ENCODE assay signal across 7 cellular contexts in the genomic region with DNA sequence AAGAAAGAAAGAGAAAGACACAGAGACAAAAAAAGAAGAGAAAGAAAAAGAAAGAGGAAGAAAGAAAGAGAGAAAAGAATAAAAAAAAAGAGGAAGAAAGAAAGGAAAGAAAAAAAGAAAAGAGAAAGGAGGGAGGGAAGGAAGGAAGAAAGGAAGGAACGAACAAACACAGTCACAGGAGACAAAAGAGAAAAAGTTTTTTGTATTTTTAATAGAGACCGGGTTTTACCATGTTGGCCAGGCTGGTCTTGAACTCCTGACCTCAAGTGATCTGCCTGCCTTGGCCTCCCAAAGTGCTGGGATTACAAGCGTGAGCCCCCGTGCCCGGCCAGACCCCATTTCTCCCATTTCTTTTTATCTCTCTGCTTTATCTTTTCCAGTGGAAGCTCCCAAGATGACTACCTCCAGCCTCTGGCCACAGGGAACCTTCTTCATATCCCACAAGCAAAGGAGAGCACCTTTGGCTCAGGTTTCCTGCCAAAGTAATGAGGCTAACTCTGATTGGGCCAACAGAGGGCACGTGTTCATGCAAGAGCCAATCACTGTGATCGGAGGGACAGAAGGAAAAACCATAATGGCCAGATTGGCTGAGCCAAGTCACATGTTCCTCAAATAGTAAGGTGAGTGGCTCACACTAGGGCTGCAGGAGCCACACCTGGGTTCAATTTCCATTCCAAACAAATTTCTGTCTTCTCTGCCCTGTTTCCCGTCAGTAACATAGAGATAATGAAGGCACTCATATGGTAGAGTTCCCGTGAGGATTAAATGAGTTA. TPM values are rescaled to one million over a fixed set of nuclear protein-coding genes. Genes with fewer than 3 reads are reported as not detected.
A peak's percentile ranks its signal among the peaks of the same experiment; 100 is the strongest.
DNase-seq lines count a peak whose midpoint lies in the region; ATAC-seq, FAIRE-seq and TF ChIP-seq lines count a peak whose summit lies in the region.
"Not testable (repeated sequence)": the region's sequence is repeated elsewhere in the genome, so short reads cannot be mapped to it uniquely, and the experiment has no call there.

No MANE protein-coding gene starts in this region.

- peak; percentile 92 for ATAC-seq in K562
- not testable (repeated sequence) for ATAC-seq in gastroesophageal sphincter, lower lobe of right lung

- H3K79me2 ChIP-seq in K562 (ENCODE audit: control insufficient read depth, insufficient read depth, low read length): not testable (repeated sequence)

- TF ChIP-seq POLR2A in K562 (conservative IDR thresholded peaks at IDR 0.05); gastroesophageal sphincter (IDR thresholded peaks at IDR 0.05); suprapubic skin (IDR thresholded peaks at IDR 0.05): not testable (repeated sequence)

- H3K27ac ChIP-seq in K562 (ENCODE audit: extremely low read depth, low read depth, low read length): not testable (repeated sequence)
- peak overlapping the region; percentile 48 to 81 (median 64) for H3K27ac ChIP-seq in gastroesophageal sphincter
- peak overlapping the region; percentile 61 for H3K27ac ChIP-seq in lower lobe of right lung
- peak overlapping the region; percentile 67 for H3K27ac ChIP-seq in suprapubic skin

- DNase-seq in H7: peak; percentile 56
- peak; percentile 86 for DNase-seq in NAMALWA (ENCODE audit: low spot score)
- DNase-seq in OCI-M1 (lab: John Stamatoyannopoulos, UW): peak; percentile 61
- DNase-seq in K562 (ENCODE audit: extremely low read depth in 1 of 4, low spot score in 3 of 4): peak; percentile 64 to 85 (median 74)
- not testable (repeated sequence) for DNase-seq in lower lobe of right lung; suprapubic skin (ENCODE audit: low spot score in 2 of 2)

- peak overlapping the region; percentile 72 for H2AFZ ChIP-seq in K562 (ENCODE audit: low read depth, low read length)

- H3K36me3 ChIP-seq in H7 (replicated peaks; ENCODE audit: control insufficient read depth, insufficient read depth, low read length); K562 (ENCODE audit: control insufficient read depth, insufficient read depth, low read length); gastroesophageal sphincter; lower lobe of right lung; suprapubic skin: not testable (repeated sequence)

- in situ Hi-C loops in K562 (cut with MboI): not testable (repeated sequence)

- intact Hi-C loops in K562 (cut with micrococcal nuclease); lower lobe of right lung (cut with DNase I): not testable (repeated sequence)

- BruUV-seq in K562 (replicated peaks; lab: Mats Ljungman, UMichigan): not testable (repeated sequence)

- not testable (repeated sequence) for TF ChIP-seq EP300 in K562 (IDR thresholded peaks at IDR 0.05; ENCODE audit: low read length); gastroesophageal sphincter (IDR thresholded peaks at IDR 0.05); suprapubic skin (IDR thresholded peaks at IDR 0.05)

- FAIRE-seq in K562 (lab: Jason Lieb, UNC): peak; percentile 52

- not testable (repeated sequence) for H3K27me3 ChIP-seq in H7 (ENCODE audit: control insufficient read depth, insufficient read depth, low read length); K562 (ENCODE audit: control insufficient read depth in 2 of 2, insufficient read depth in 2 of 2, low read length in 2 of 2); gastroesophageal sphincter; lower lobe of right lung (ENCODE audit: low read depth); suprapubic skin

- not testable (repeated sequence) for H3K4me2 ChIP-seq in K562 (ENCODE audit: insufficient read depth, low read length)

- TF ChIP-seq RAD21 in K562 (CRISPR knock-in tag; conservative IDR thresholded peaks at IDR 0.05 in 1 of 2, IDR thresholded peaks at IDR 0.05 in 1 of 2): not testable (repeated sequence)

- POLR2A ChIA-PET in K562 (lab: Yijun Ruan, JAX): interaction anchor here (0.7 to 1.4 kb wide), 3 partner anchors 10 to 24 kb away, joined by 3 to 6 read pairs (median 3); no protein-coding TSS in a partner anchor

- not testable (repeated sequence) for H3K9ac ChIP-seq in K562 (ENCODE audit: insufficient read depth in 1 of 2, low read depth in 2 of 2, low read length in 2 of 2)

- H3K9me1 ChIP-seq in K562 (ENCODE audit: control insufficient read depth, insufficient read depth, low read length): not testable (repeated sequence)

- H4K20me1 ChIP-seq in K562 (replicated peaks; ENCODE audit: control insufficient read depth, insufficient read depth, low read length): not testable (repeated sequence)

- H3K4me3 ChIP-seq in H7 (ENCODE audit: insufficient read depth, low read depth, low read length); K562; gastroesophageal sphincter; lower lobe of right lung; suprapubic skin: not testable (repeated sequence)

- TF ChIP-seq CTCF in K562 (IDR thresholded peaks at IDR 0.05 in 2 of 3, conservative IDR thresholded peaks at IDR 0.05 in 1 of 3; ENCODE audit: insufficient read depth in 2 of 3, low read depth in 1 of 3, low read length in 3 of 3); gastroesophageal sphincter (IDR thresholded peaks at IDR 0.05); lower lobe of right lung (IDR thresholded peaks at IDR 0.05); suprapubic skin (IDR thresholded peaks at IDR 0.05): not testable (repeated sequence)

- H3K9me3 ChIP-seq in K562 (replicated peaks; ENCODE audit: control insufficient read depth, insufficient read depth, low read depth, low read length); gastroesophageal sphincter; lower lobe of right lung; suprapubic skin: not testable (repeated sequence)

- CTCF ChIA-PET in K562 (lab: Yijun Ruan, JAX; ENCODE audit: low intra/inter-chr PET ratio): not testable (repeated sequence)

- 64% methylated on average over 8 of the region's 9 CpGs for WGBS in K562 (ENCODE audit: insufficient coverage, low coverage, missing lambda C conversion rate)
- WGBS in gastroesophageal sphincter (ENCODE audit: low coverage in 1 of 2), 2 donors: 60 to 82% methylated on average over 2 to 9 of the region's 9 CpGs
- 90% methylated on average over 9 of the region's 9 CpGs for WGBS in suprapubic skin

- not testable (repeated sequence) for H3K4me1 ChIP-seq in K562 (replicated peaks in 1 of 2; ENCODE audit: control insufficient read depth in 2 of 2, insufficient read depth in 2 of 2, low read length in 2 of 2)
- H3K4me1 ChIP-seq in gastroesophageal sphincter: peaks cover 0 to 46% (median 27%) of the 10 kb centered on the region in 3 donors
- peaks cover 20% of the 10 kb centered on the region for H3K4me1 ChIP-seq in lower lobe of right lung
- peaks cover 29% of the 10 kb centered on the region for H3K4me1 ChIP-seq in suprapubic skin

RNA-seq across cellular contexts. Expression of a gene that starts 40.4 kb away (rescaled TPM):
- total RNA-seq in H7 (2014; rRNA removed; shearing (Covaris generic)): 18.3 and 23.1 TPM in 2 replicates
- total RNA-seq in K562 (2011; cell fraction: chromatin; rRNA removed; ENCODE audit: low replicate concordance): 39.2 and 53.7 TPM in 2 replicates
- 24.0 and 29.3 TPM in 2 replicates for total RNA-seq in K562 (2011; cell fraction: nucleolus; rRNA removed)
- 33.8 and 65.4 TPM in 2 replicates for total RNA-seq in K562 (2011; cell fraction: nucleoplasm; rRNA removed)
- 10.3 and 12.2 TPM in 2 replicates for total RNA-seq in K562 (2014; rRNA removed)
- 3.0 TPM in 2 replicates for total RNA-seq in K562 (2014; rRNA removed; fragmentation: Illumina TruSeq; extraction: Trizol)
- 5.0 and 5.7 TPM in 2 replicates for total RNA-seq in K562 (2015; rRNA removed; fragmentation: Illumina TruSeq; extraction: Trizol)
- 38.6 and 41.5 TPM in 2 replicates for total RNA-seq in K562 (2021)
- polyA plus RNA-seq in K562 (2011; rRNA removed): 6.6 and 9.2 TPM in 2 replicates
- polyA plus RNA-seq in K562 (2011; cell fraction: cytosol; rRNA removed): 6.5 and 15.8 TPM in 2 replicates
- 20.5 and 36.4 TPM in 2 replicates for polyA plus RNA-seq in K562 (2011; cell fraction: nucleus; rRNA removed)
- 12.7 and 13.9 TPM in 2 replicates for polyA plus RNA-seq in K562 (2012)
- polyA plus RNA-seq in K562 (2014; fragmentation: Illumina TruSeq; extraction: Trizol): 9.0 and 13.7 TPM in 2 replicates
- polyA plus RNA-seq in K562 (2014; fragmentation: Nextera tagmentation; extraction: Ambion mirVana): under 1 TPM; 0.39 to 0.63 TPM
- polyA plus RNA-seq in K562 (2014; rRNA removed): 16.1 and 18.8 TPM in 2 replicates
- 14.8 and 16.7 TPM in 2 replicates for polyA minus RNA-seq in K562 (2011; rRNA and poly(A)+ RNA removed)
- polyA minus RNA-seq in K562 (2011; cell fraction: cytosol; rRNA and poly(A)+ RNA removed): 4.8 and 6.4 TPM in 2 replicates
- polyA minus RNA-seq in K562 (2011; cell fraction: nucleus; rRNA and poly(A)+ RNA removed): 7.8 and 8.3 TPM in 2 replicates
- 10 to 100 TPM; 35.8 to 60.6 (median 49.1) TPM for total RNA-seq in gastroesophageal sphincter
- 17.7 TPM for total RNA-seq in lower lobe of right lung
- total RNA-seq in suprapubic skin: 10 to 100 TPM; 20.5 to 38.2 (median 29.3) TPM

RNA-seq across cellular contexts. Expression of a gene that starts 48.9 kb away (rescaled TPM):
- 54.6 and 83.1 TPM in 2 replicates for total RNA-seq in H7 (2014; rRNA removed; shearing (Covaris generic))
- 209 and 457 TPM in 2 replicates for total RNA-seq in K562 (2011; cell fraction: chromatin; rRNA removed; ENCODE audit: low replicate concordance)
- 301 and 327 TPM in 2 replicates for total RNA-seq in K562 (2011; cell fraction: nucleolus; rRNA removed)
- 219 and 259 TPM in 2 replicates for total RNA-seq in K562 (2011; cell fraction: nucleoplasm; rRNA removed)
- 38.7 and 44.5 TPM in 2 replicates for total RNA-seq in K562 (2014; rRNA removed)
- 6.1 and 9.7 TPM in 2 replicates for total RNA-seq in K562 (2014; rRNA removed; fragmentation: Illumina TruSeq; extraction: Trizol)
- total RNA-seq in K562 (2015; rRNA removed; fragmentation: Illumina TruSeq; extraction: Trizol): 19.9 and 25.0 TPM in 2 replicates
- 148 and 160 TPM in 2 replicates for total RNA-seq in K562 (2021)
- polyA plus RNA-seq in K562 (2011; rRNA removed): 34.4 and 64.2 TPM in 2 replicates
- polyA plus RNA-seq in K562 (2011; cell fraction: cytosol; rRNA removed): 40.5 and 63.1 TPM in 2 replicates
- 400 and 488 TPM in 2 replicates for polyA plus RNA-seq in K562 (2011; cell fraction: nucleus; rRNA removed)
- polyA plus RNA-seq in K562 (2012): 256 and 263 TPM in 2 replicates
- 31.6 and 65.6 TPM in 2 replicates for polyA plus RNA-seq in K562 (2014; fragmentation: Illumina TruSeq; extraction: Trizol)
- under 1 TPM; 0.35 to 0.53 TPM for polyA plus RNA-seq in K562 (2014; fragmentation: Nextera tagmentation; extraction: Ambion mirVana)
- 108 and 112 TPM in 2 replicates for polyA plus RNA-seq in K562 (2014; rRNA removed)
- 6.8 and 10.0 TPM in 2 replicates for polyA minus RNA-seq in K562 (2011; rRNA and poly(A)+ RNA removed)
- 50.8 and 74.4 TPM in 2 replicates for polyA minus RNA-seq in K562 (2011; cell fraction: cytosol; rRNA and poly(A)+ RNA removed)
- 47.9 and 57.5 TPM in 2 replicates for polyA minus RNA-seq in K562 (2011; cell fraction: nucleus; rRNA and poly(A)+ RNA removed)
- 100 to 1,000 TPM; 199 to 369 (median 320) TPM for total RNA-seq in gastroesophageal sphincter
- total RNA-seq in lower lobe of right lung: 316 TPM
- 100 to 1,000 TPM; 108 to 236 (median 121) TPM for total RNA-seq in suprapubic skin
